ENCODE assay signal across 25 cellular contexts in genomic region chr5:148558892-148559291, GRCh38.
DNase-seq lines count a peak whose midpoint lies in the region; ATAC-seq, FAIRE-seq and TF ChIP-seq lines count a peak whose summit lies in the region.
"Had no signal": no experiment of that assay in that cellular context is flagged by ENCODE, and none has a peak within 500 bp of the region (broad histone marks: within the 10 kb centered on the region; RNA-seq: fewer than 3 reads in every experiment).

No MANE protein-coding gene starts in this region.

- no peak overlapping the region for H4K5ac ChIP-seq in H1 (ENCODE audit: insufficient read length, low read depth, low read length)

- H3K23ac ChIP-seq in H1 (ENCODE audit: insufficient read length) = no peak overlapping the region

- FAIRE-seq in HepG2 (lab: Jason Lieb, UNC) (no peak), H1 (lab: Jason Lieb, UNC) (no peak)
- FAIRE-seq: A204.1, D721Med, GM12878, HTR-8/SVneo had no signal

- no peaks in the 10 kb centered on the region for H4K20me1 ChIP-seq in HepG2 (ENCODE audit: insufficient read depth, low read length)
- H4K20me1 ChIP-seq in H1 (replicated peaks in 1 of 2; ENCODE audit: control insufficient read depth in 1 of 2, insufficient read depth in 2 of 2, low read length in 2 of 2) = no peaks in the 10 kb centered on the region

- no peak for TF ChIP-seq CTCF in liver (IDR thresholded peaks at IDR 0.05; ENCODE audit: low read depth, low read length, missing input control)
- no peak for TF ChIP-seq CTCF in HepG2 (CRISPR knock-in tag; IDR thresholded peaks at IDR 0.05)
- TF ChIP-seq CTCF in H1 (IDR thresholded peaks at IDR 0.05; ENCODE audit: control extremely low read depth in 1 of 3, insufficient read depth in 1 of 3, low read depth in 1 of 3, low read length in 3 of 3) = no peak

- H3K4me3 ChIP-seq in liver (ENCODE audit: low read depth in 1 of 3, low read length in 3 of 3) = no peak overlapping the region
- no peak overlapping the region for H3K4me3 ChIP-seq in HepG2 (replicated peaks in 1 of 3; ENCODE audit: insufficient read depth in 1 of 3, low read depth in 2 of 3, low read length in 3 of 3)
- no peak overlapping the region; a peak in 1 of 8 replicates for H3K4me3 ChIP-seq in H1 (ENCODE audit: extremely low read depth in 1 of 4, insufficient read depth in 2 of 4, low read depth in 3 of 4, low read length in 4 of 4)
- H3K4me3 ChIP-seq: GM12878, GM23248 had no signal

- TF ChIP-seq EP300 in HepG2 (IDR thresholded peaks at IDR 0.05; ENCODE audit: low read depth in 2 of 2, low read length in 2 of 2) (no peak), HepG2 (CRISPR knock-in tag; IDR thresholded peaks at IDR 0.05; ENCODE audit: borderline replicate concordance) (no peak), H1 (IDR thresholded peaks at IDR 0.05; ENCODE audit: borderline replicate concordance in 1 of 2, low read depth in 2 of 2, low read length in 2 of 2) (no peak)

- WGBS in liver = 53% methylated on average over 2 of the region's 2 CpGs
- WGBS in HepG2 (ENCODE audit: low lambda C conversion rate) = 10% methylated on average over 2 of the region's 2 CpGs
- WGBS in H1 (ENCODE audit: extremely low coverage in 1 of 2, insufficient coverage in 1 of 2, insufficient read length in 1 of 2, insufficient replicate concordance in 2 of 2, low coverage in 1 of 2, low lambda C conversion rate in 2 of 2, missing lambda C conversion rate in 1 of 2), 2 experiments = 69% methylated on average over 2 of the region's 2 CpGs; no CpG with 5 or more reads in 1 of the 2 experiments

- H3K4me2 ChIP-seq in HepG2 (ENCODE audit: low read depth, low read length) (no peak overlapping the region), H1 (ENCODE audit: insufficient read depth in 1 of 2, low read depth in 2 of 2, low read length in 2 of 2) (peak overlapping the region in 1 of 2 experiments; percentile 54; a peak in 1 of 4 replicates)
- H3K4me2 ChIP-seq: KMS-11 had no signal

- no peaks in the 10 kb centered on the region for H3K79me1 ChIP-seq in H1 (ENCODE audit: low read depth, low read length)

- H3K4ac ChIP-seq in H1 (replicated peaks; ENCODE audit: insufficient read length, low read depth, low read length) = no peak overlapping the region

- no peaks in the 10 kb centered on the region for H3K23me2 ChIP-seq in H1 (ENCODE audit: low read depth, low read length)

- H3K9ac ChIP-seq in liver (ENCODE audit: low read depth in 1 of 2, low read length in 2 of 2) = no peak overlapping the region
- H3K9ac ChIP-seq in HepG2 (ENCODE audit: insufficient read depth, low read depth, low read length) = no peak overlapping the region
- no peak overlapping the region for H3K9ac ChIP-seq in H1 (replicated peaks in 1 of 4; ENCODE audit: extremely low read depth in 1 of 4, low read depth in 3 of 4, low read length in 3 of 4)
- H3K9ac ChIP-seq: GM23248, KMS-11 had no signal

- no peaks in the 10 kb centered on the region for H3K36me3 ChIP-seq in liver (ENCODE audit: control insufficient read depth in 4 of 4, insufficient read depth in 3 of 4, low read depth in 1 of 4, low read length in 3 of 4)
- H3K36me3 ChIP-seq in HepG2 (replicated peaks in 1 of 2; ENCODE audit: control insufficient read depth in 1 of 2, insufficient read depth in 2 of 2, low read length in 2 of 2) = no peaks in the 10 kb centered on the region
- no peaks in the 10 kb centered on the region for H3K36me3 ChIP-seq in H1 (ENCODE audit: control insufficient read depth in 2 of 4, insufficient read depth in 4 of 4, low read length in 3 of 4)

- H3K56ac ChIP-seq in H1 (replicated peaks; ENCODE audit: insufficient read length, low read depth, low read length) = no peak overlapping the region

- in situ Hi-C loops in HepG2 (cut with HindIII; ENCODE audit: extremely low pct_ligation_motif_present, low pct_unique_long_range_greater_than_20kb) = no loop called here

- TF ChIP-seq POLR2A in HepG2 (IDR thresholded peaks at IDR 0.05; ENCODE audit: insufficient read depth in 1 of 2, low read depth in 2 of 2, low read length in 2 of 2) (no peak), H1 (IDR thresholded peaks at IDR 0.05; ENCODE audit: control extremely low read depth in 1 of 2, low read depth in 2 of 2, low read length in 2 of 2) (no peak)

- CTCF ChIA-PET in HepG2 (lab: Yijun Ruan, JAX; ENCODE audit: low intra/inter-chr PET ratio, low total read pairs) = no interaction called here
- CTCF ChIA-PET in H1 (lab: Charles Lee; ENCODE audit: partially characterized antibody) = interaction anchor here (1.1 kb wide), 1 partner anchor 27 kb away, joined by 3 read pairs; no protein-coding TSS in a partner anchor

- no peak overlapping the region for H4K91ac ChIP-seq in H1 (replicated peaks; ENCODE audit: insufficient read length, low read length)

- no peak for ATAC-seq in HepG2
- ATAC-seq: GM12878, HCT116, Panc1, T-cell had no signal

- no peaks in the 10 kb centered on the region for H3K79me2 ChIP-seq in HepG2 (ENCODE audit: insufficient read depth, low read length)
- no peaks in the 10 kb centered on the region for H3K79me2 ChIP-seq in H1 (ENCODE audit: control insufficient read depth in 1 of 2, insufficient read depth in 2 of 2, low read length in 2 of 2)

- no peak overlapping the region for H2AK5ac ChIP-seq in H1 (ENCODE audit: low read depth, low read length)

- H3K9me3 ChIP-seq in liver (ENCODE audit: control insufficient read depth in 4 of 4, low read length in 3 of 4) (no peaks in the 10 kb centered on the region), HepG2 (ENCODE audit: low read length) (no peaks in the 10 kb centered on the region), H1 (ENCODE audit: insufficient read depth in 2 of 2, low read depth in 1 of 2, low read length in 1 of 2) (no peaks in the 10 kb centered on the region)

- H3K27me3 ChIP-seq in liver (ENCODE audit: control insufficient read depth in 4 of 4, insufficient read depth in 4 of 4, low read length in 3 of 4) (no peaks in the 10 kb centered on the region), HepG2 (ENCODE audit: control insufficient read depth in 1 of 2, insufficient read depth in 2 of 2, low read length in 2 of 2) (no peaks in the 10 kb centered on the region; a peak in 1 of 5 replicates), H1 (replicated peaks in 1 of 4; ENCODE audit: control insufficient read depth in 3 of 4, extremely low read depth in 1 of 4, insufficient read depth in 3 of 4, low read length in 3 of 4) (no peaks in the 10 kb centered on the region)

- POLR2A ChIA-PET in HepG2 (lab: Yijun Ruan, JAX) = no interaction called here
- POLR2A ChIA-PET in H1 (lab: Charles Lee; ENCODE audit: partially characterized antibody) = no interaction called here

- H4K8ac ChIP-seq in H1 (ENCODE audit: extremely low read depth, insufficient read depth, low read length) = no peak overlapping the region

- H3K4me1 ChIP-seq in liver (ENCODE audit: control insufficient read depth in 4 of 4, insufficient read depth in 4 of 4, low read length in 3 of 4) (peaks cover 0 to 11% (median 7%) of the 10 kb centered on the region in 4 donors), HepG2 (ENCODE audit: insufficient read depth, low read length) (peaks cover 8% of the 10 kb centered on the region; the same call in 1 of the 2 replicates), H1 (replicated peaks in 1 of 4; ENCODE audit: control insufficient read depth in 3 of 4, insufficient read depth in 4 of 4, low read length in 3 of 4) (peaks cover 0 to 6% (median 1%) of the 10 kb centered on the region in 4 experiments; a peak in 3 of 7 replicates)

- no peak overlapping the region for H3K14ac ChIP-seq in H1 (ENCODE audit: insufficient read length)

- intact Hi-C loops in HepG2 (cut with micrococcal nuclease; ENCODE audit: unreplicated experiment) = no loop called here

- H3K18ac ChIP-seq in H1 (ENCODE audit: extremely low read depth, low read length) = no peak overlapping the region

- H2BK20ac ChIP-seq in H1 (ENCODE audit: low read length) = no peak overlapping the region

- no TSS peak for BruUV-seq in HepG2 (replicated peaks; lab: Mats Ljungman, UMichigan)

- DNase-seq in HepG2 (ENCODE audit: low spot score) (no peak), H1 (ENCODE audit: low read depth in 1 of 2, low spot score in 2 of 2) (no peak), mucosa of gallbladder (ENCODE audit: low spot score) (peak; percentile 16), UCSD-AML1 (lab: John Stamatoyannopoulos, UW; ENCODE audit: unreplicated experiment) (no peak), NCI-H1417 (lab: John Stamatoyannopoulos, UW) (no peak), SK-N-DZ (ENCODE audit: low spot score) (no peak)
- DNase-seq: DMS79 treated with DMSO at 0.1 percent for 48 hours, GM23248, IMR-90, MV-4-11, NCI-H1417 treated with DMSO at 0.1 percent for 48 hours, NCI-H187, NCI-H226, NCI-H510A treated with DMSO at 0.1 percent for 48 hours, NCI-H82, SIG-M5, T-cell had no signal

- TF ChIP-seq RAD21 in liver (IDR thresholded peaks at IDR 0.05) (no peak), HepG2 (CRISPR knock-in tag; IDR thresholded peaks at IDR 0.05) (no peak), H1 (IDR thresholded peaks at IDR 0.05 in 1 of 2, conservative IDR thresholded peaks at IDR 0.05 in 1 of 2; ENCODE audit: low read depth in 2 of 2, low read length in 2 of 2) (no peak)

- H2BK15ac ChIP-seq in H1 (ENCODE audit: low read length) = no peak overlapping the region

- H3K27ac ChIP-seq in liver (ENCODE audit: low read depth in 1 of 2, low read length in 2 of 2) = no peak overlapping the region
- no peak overlapping the region for H3K27ac ChIP-seq in HepG2 (ENCODE audit: extremely low read length, insufficient read depth, low read length)
- no peak overlapping the region; the same call in 1 of the 2 replicates for H3K27ac ChIP-seq in H1 (ENCODE audit: low read depth, low read length)
- H3K27ac ChIP-seq: GM23248, KMS-11 had no signal

- H2AFZ ChIP-seq in HepG2 (ENCODE audit: low read length) (no peak overlapping the region), H1 (ENCODE audit: low read length) (0 out of 2 replicates have a peak overlapping the region, but pooled peaks have one; percentile 70)
- H2AFZ ChIP-seq: GM23248 had no signal

- H2BK12ac ChIP-seq in H1 (ENCODE audit: low read depth, low read length) = no peak overlapping the region

- no peak overlapping the region for H2BK120ac ChIP-seq in H1 (replicated peaks; ENCODE audit: low read depth, low read length)

- no peak overlapping the region for H2BK5ac ChIP-seq in H1 (ENCODE audit: low read depth, low read length)

TF ChIP-seq in liver, 16 proteins besides CTCF, POLR2A, EP300 and RAD21 (continues in another document):
- TF ChIP-seq HNF4A (conservative IDR thresholded peaks at IDR 0.05) (no peak), YY1 (IDR thresholded peaks at IDR 0.05) (no peak), FOXA2 (IDR thresholded peaks at IDR 0.05) (peak; percentile 66)

TF ChIP-seq in HepG2, 621 proteins besides CTCF, POLR2A, EP300 and RAD21 (continues in another document):
- TF ChIP-seq SNAI1 (CRISPR knock-in tag; IDR thresholded peaks at IDR 0.05; ENCODE audit: borderline replicate concordance) (no peak), CBX5 (CRISPR knock-in tag; IDR thresholded peaks at IDR 0.05; ENCODE audit: borderline replicate concordance) (no peak)

TF ChIP-seq in H1, 55 proteins besides CTCF, POLR2A, EP300 and RAD21:
- no peak for TF ChIP-seq YY1 (IDR thresholded peaks at IDR 0.05; ENCODE audit: low read depth, low read length)
